Comparison of ENCODE assay signal across 8 cellular contexts in genomic region chr20:36467076-36467999, GRCh38.
DNase-seq lines count a peak whose midpoint lies in the region; ATAC-seq, FAIRE-seq and TF ChIP-seq lines count a peak whose summit lies in the region.

No MANE protein-coding gene starts in this region.

- DNase-seq in D721Med (ENCODE audit: insufficient read length, low spot score): peak; percentile 57
- DNase-seq in NCI-H146 (lab: John Stamatoyannopoulos, UW): peak; percentile 96
- peak; percentile 43 for DNase-seq in dedifferentiated amniotic fluid mesenchymal stem cell (ENCODE audit: extremely low spot score)
- DNase-seq in type B pancreatic cell (ENCODE audit: extremely low spot score, unreplicated experiment): no peak

- no peaks in the 10 kb centered on the region for H3K36me3 Mint-ChIP-seq in type B pancreatic cell

- ATAC-seq in HG03196 (IDR thresholded peaks at IDR 0.05; ENCODE audit: unreplicated experiment) (no peak), HG03378 (IDR thresholded peaks at IDR 0.05; ENCODE audit: unreplicated experiment) (no peak)

- no peaks in the 10 kb centered on the region for H3K9me3 ChIP-seq in mucosa of rectum (ENCODE audit: control insufficient read depth in 2 of 2, low read length in 2 of 2)

- no peak overlapping the region for H3K4me3 ChIP-seq in mucosa of rectum (ENCODE audit: low read length in 2 of 2)

- TF ChIP-seq CTCF in D721Med (IDR thresholded peaks at IDR 0.05; ENCODE audit: insufficient read depth, missing control alignments) (no peak), VCaP (conservative IDR thresholded peaks at IDR 0.05) (no peak), type B pancreatic cell (conservative IDR thresholded peaks at IDR 0.05) (no peak)

- no peaks in the 10 kb centered on the region for H3K36me3 ChIP-seq in mucosa of rectum (ENCODE audit: control insufficient read depth in 2 of 2, insufficient read depth in 2 of 2, low read length in 2 of 2)

- peaks cover 64 to 66% of the 10 kb centered on the region in 2 donors for H3K4me1 ChIP-seq in mucosa of rectum (ENCODE audit: control insufficient read depth in 2 of 2, insufficient read depth in 2 of 2, low read length in 2 of 2)

- peaks cover 64% of the 10 kb centered on the region for H3K4me1 Mint-ChIP-seq in type B pancreatic cell (ENCODE audit: unreplicated experiment)

- no peak overlapping the region for H3K9ac ChIP-seq in mucosa of rectum (ENCODE audit: low read depth in 1 of 2, low read length in 2 of 2)

- no peaks in the 10 kb centered on the region for H3K27me3 ChIP-seq in mucosa of rectum (ENCODE audit: control insufficient read depth in 2 of 2, insufficient read depth in 2 of 2, low read length in 2 of 2)

- H3K4me3 Mint-ChIP-seq in type B pancreatic cell: peak overlapping the region; percentile 67

- no peaks in the 10 kb centered on the region for H3K9me3 Mint-ChIP-seq in type B pancreatic cell

- FAIRE-seq in D721Med (lab: Jason Lieb, UNC): no peak

- peak overlapping the region; percentile 95 for H3K27ac Mint-ChIP-seq in type B pancreatic cell

- H3K27me3 Mint-ChIP-seq in type B pancreatic cell: no peaks in the 10 kb centered on the region

- peak overlapping the region; percentile 95 for H3K27ac ChIP-seq in VCaP
- H3K27ac ChIP-seq in mucosa of rectum (ENCODE audit: low read depth in 2 of 2, low read length in 2 of 2): peak overlapping the region; percentile 18 to 49
